Comparison of ENCODE assay signal across 37 cellular contexts in the genomic region with DNA sequence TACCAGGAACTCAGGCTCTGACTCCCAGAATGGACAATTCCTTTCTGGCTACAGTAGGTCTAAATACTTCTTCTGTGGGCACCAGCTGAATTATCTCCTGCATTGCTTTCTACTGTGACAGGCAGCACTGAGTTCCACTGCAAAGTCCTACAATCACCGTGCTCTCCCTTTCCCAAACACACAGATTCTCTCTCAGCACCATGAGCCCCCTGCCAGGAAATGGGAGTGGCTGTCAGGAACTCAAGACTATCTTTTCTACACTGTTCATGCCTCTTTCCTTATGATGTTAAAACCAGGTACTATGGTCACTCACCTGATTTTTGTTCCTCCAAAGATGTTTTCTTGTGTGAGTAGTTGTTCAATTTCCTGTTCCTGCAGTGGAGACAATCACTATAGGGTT.
"Had no signal": no experiment of that assay in that cellular context is flagged by ENCODE, and none has a peak within 500 bp of the region (broad histone marks: within the 10 kb centered on the region; RNA-seq: fewer than 3 reads in every experiment).

No MANE protein-coding gene starts in this region.

- H3K27ac ChIP-seq: brain microvascular endothelial cell, epithelial cell of prostate, esophagus squamous epithelium, gastroesophageal sphincter, heart right ventricle, WERI-Rb-1 had no signal

- H3K36me3 Mint-ChIP-seq: activated CD4-positive, alpha-beta memory T cell treated with anti-CD3 and anti-CD28 coated beads for 36 hours; activated CD8-positive, alpha-beta memory T cell treated with anti-CD3 and anti-CD28 coated beads, Interleukin-2, amount 10 ng/mL, durations not matched to agents 7 days and 5 days; activated naive CD8-positive, alpha-beta T cell; T-cell had no signal

- H3K36me3 ChIP-seq: brain microvascular endothelial cell, esophagus squamous epithelium, gastroesophageal sphincter, heart right ventricle, WERI-Rb-1 had no signal

- H3K27ac Mint-ChIP-seq: activated CD4-positive, alpha-beta memory T cell treated with anti-CD3 and anti-CD28 coated beads for 36 hours; activated CD4-positive, alpha-beta T cell treated with anti-CD3 and anti-CD28 coated beads for 36 hours; activated CD4-positive, alpha-beta T cell treated with anti-CD3 and anti-CD28 coated beads, Interleukin-2, amount 10 ng/mL, durations not matched to agents 24 days and 14 days; activated CD8-positive, alpha-beta memory T cell treated with anti-CD3 and anti-CD28 coated beads, Interleukin-2, amount 10 ng/mL, durations not matched to agents 7 days and 5 days; activated CD8-positive, alpha-beta T cell treated with anti-CD3 and anti-CD28 coated beads, Interleukin-2, amount 10 ng/mL, durations not matched to agents 7 days and 5 days; activated naive CD8-positive, alpha-beta T cell; activated T-helper 1 cell treated with anti-CD3 and anti-CD28 coated beads, Interleukin-12 subunit alpha, Interleukin-12 subunit beta, Interleukin-2, Interleukin-4 antibody, amounts not matched to agents 30 ng/mL and 10 ng/mL and 1 ng/mL, durations not matched to agents 14 hours and 24 hours and 36 hours; effector memory CD8-positive, alpha-beta T cell; T-cell; T-helper 1 cell treated with Interleukin-12 subunit alpha and Interleukin-12 subunit beta and Interleukin-4 antibody, amounts not matched to agents 30 μg/mL and 1 μg/mL, for 36 hours; T-helper 2 cell treated with Interferon-gamma antibody and Interleukin-4, amounts not matched to agents 5 μg/mL and 100 μg/mL, for 36 hours had no signal

- H3K4me1 Mint-ChIP-seq: activated CD4-positive, alpha-beta T cell treated with anti-CD3 and anti-CD28 coated beads for 36 hours; activated CD4-positive, alpha-beta T cell treated with anti-CD3 and anti-CD28 coated beads, Interleukin-2, amount 10 ng/mL, durations not matched to agents 24 days and 14 days; activated CD8-positive, alpha-beta memory T cell treated with anti-CD3 and anti-CD28 coated beads, Interleukin-2, amount 10 ng/mL, durations not matched to agents 7 days and 5 days; T-cell had no signal

- H3K9me3 ChIP-seq: esophagus squamous epithelium, gastroesophageal sphincter had no signal

- H3K4me1 ChIP-seq: esophagus squamous epithelium, gastroesophageal sphincter, heart right ventricle had no signal

- FAIRE-seq: astrocyte, colon, endometrium, endothelial cell of umbilical vein had no signal

- H3K27me3 ChIP-seq: brain microvascular endothelial cell, esophagus squamous epithelium, gastroesophageal sphincter, heart right ventricle had no signal

- H3K4me3 Mint-ChIP-seq: activated CD4-positive, alpha-beta memory T cell treated with anti-CD3 and anti-CD28 coated beads for 36 hours; activated CD4-positive, alpha-beta T cell treated with anti-CD3 and anti-CD28 coated beads for 36 hours; activated CD4-positive, alpha-beta T cell treated with anti-CD3 and anti-CD28 coated beads, Interleukin-2, amount 10 ng/mL, durations not matched to agents 24 days and 14 days; activated CD8-positive, alpha-beta memory T cell treated with anti-CD3 and anti-CD28 coated beads, Interleukin-2, amount 10 ng/mL, durations not matched to agents 7 days and 5 days; activated CD8-positive, alpha-beta T cell treated with anti-CD3 and anti-CD28 coated beads, Interleukin-2, amount 10 ng/mL, durations not matched to agents 7 days and 5 days; activated naive CD8-positive, alpha-beta T cell; activated T-helper 1 cell treated with anti-CD3 and anti-CD28 coated beads, Interleukin-12 subunit alpha, Interleukin-12 subunit beta, Interleukin-2, Interleukin-4 antibody, amounts not matched to agents 30 ng/mL and 10 ng/mL and 1 ng/mL, durations not matched to agents 14 hours and 24 hours and 36 hours; effector memory CD8-positive, alpha-beta T cell; T-cell; T-helper 1 cell treated with Interleukin-12 subunit alpha and Interleukin-12 subunit beta and Interleukin-4 antibody, amounts not matched to agents 30 μg/mL and 1 μg/mL, for 36 hours; T-helper 2 cell treated with Interferon-gamma antibody and Interleukin-4, amounts not matched to agents 5 μg/mL and 100 μg/mL, for 36 hours had no signal

- H3K9me3 Mint-ChIP-seq: activated CD4-positive, alpha-beta memory T cell treated with anti-CD3 and anti-CD28 coated beads for 36 hours had no signal

- H3K27me3 Mint-ChIP-seq: activated CD4-positive, alpha-beta memory T cell treated with anti-CD3 and anti-CD28 coated beads for 36 hours; activated CD4-positive, alpha-beta T cell treated with anti-CD3 and anti-CD28 coated beads for 36 hours; activated CD4-positive, alpha-beta T cell treated with anti-CD3 and anti-CD28 coated beads, Interleukin-2, amount 10 ng/mL, durations not matched to agents 24 days and 14 days; activated CD8-positive, alpha-beta memory T cell treated with anti-CD3 and anti-CD28 coated beads, Interleukin-2, amount 10 ng/mL, durations not matched to agents 7 days and 5 days; activated naive CD8-positive, alpha-beta T cell; effector memory CD8-positive, alpha-beta T cell; T-cell had no signal

- DNase-seq: activated CD4-positive, alpha-beta memory T cell treated with anti-CD3 and anti-CD28 coated beads for 36 hours; activated CD4-positive, alpha-beta T cell treated with anti-CD3 and anti-CD28 coated beads for 36 hours; activated CD4-positive, alpha-beta T cell treated with anti-CD3 and anti-CD28 coated beads, Interleukin-2, amount 10 ng/mL, durations not matched to agents 24 days and 14 days; activated CD4-positive, CD25-positive, alpha-beta regulatory T cell; activated CD4-positive, CD25-positive, alpha-beta regulatory T cell treated with anti-CD3 and anti-CD28 coated beads, Interleukin-2, amount 50 U/mL, for 72 hours; activated CD8-positive, alpha-beta memory T cell treated with anti-CD3 and anti-CD28 coated beads, Interleukin-2, amount 10 ng/mL, durations not matched to agents 7 days and 5 days; activated CD8-positive, alpha-beta memory T cell treated with anti-CD3 and anti-CD28 coated beads, Interleukin-2, amount 50 U/mL, for 4 hours; activated CD8-positive, alpha-beta T cell treated with anti-CD3 and anti-CD28 coated beads, Interleukin-2, amount 10 ng/mL, durations not matched to agents 7 days and 5 days; activated gamma-delta T cell; activated naive CD4-positive, alpha-beta T cell; activated naive CD4-positive, alpha-beta T cell treated with anti-CD3 and anti-CD28 coated beads, Interleukin-2, amount 50 U/mL, for 16 hours; activated T-cell treated with anti-CD3 and anti-CD28 coated beads, Interleukin-2, amount 50 U/mL, for 1 hour; activated T-cell treated with anti-CD3 and anti-CD28 coated beads, Interleukin-2, amount 50 U/mL, for 48 hours; amniotic stem cell; anterior cingulate cortex; brain microvascular endothelial cell; caudate nucleus; cortex of kidney; dermis blood vessel endothelial cell; effector CD4-positive, alpha-beta T cell; effector memory CD8-positive, alpha-beta T cell; esophagus squamous epithelium; foreskin melanocyte; heart right ventricle; T-cell; T1000; WERI-Rb-1 had no signal

- H3K4me3 ChIP-seq: esophagus squamous epithelium, gastroesophageal sphincter, heart right ventricle had no signal

- ATAC-seq: activated CD4-positive, alpha-beta T cell treated with anti-CD3 and anti-CD28 coated beads for 36 hours; activated CD8-positive, alpha-beta memory T cell treated with anti-CD3 and anti-CD28 coated beads, Interleukin-2, amount 10 ng/mL, durations not matched to agents 7 days and 5 days; activated CD8-positive, alpha-beta T cell treated with anti-CD3 and anti-CD28 coated beads, Interleukin-2, amount 10 ng/mL, durations not matched to agents 7 days and 5 days; effector memory CD8-positive, alpha-beta T cell; gastroesophageal sphincter; heart right ventricle; T-cell had no signal
